ENCODE assay signal across 31 cellular contexts in the genomic region with DNA sequence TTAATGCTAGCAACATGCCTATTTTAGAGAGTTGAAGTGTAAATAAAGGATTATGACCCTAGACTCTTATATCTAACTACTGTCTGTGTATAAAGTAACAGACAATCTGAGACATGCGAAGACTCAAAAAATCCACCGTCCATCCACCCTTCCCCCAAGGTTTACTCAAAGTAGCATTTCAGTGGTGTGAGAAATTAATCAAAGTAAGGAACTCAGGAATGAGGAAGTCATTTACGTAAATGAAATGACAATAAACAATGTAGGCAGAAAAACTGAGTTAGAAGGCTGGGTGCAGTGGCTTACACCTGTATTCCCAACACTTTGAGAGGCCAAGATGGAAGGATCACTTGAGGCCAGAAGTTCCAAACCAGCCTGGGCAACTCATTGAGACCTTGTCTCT. TPM values are rescaled to one million over a fixed set of nuclear protein-coding genes. Genes with fewer than 3 reads are reported as not detected.
DNase-seq lines count a peak whose midpoint lies in the region; ATAC-seq, FAIRE-seq and TF ChIP-seq lines count a peak whose summit lies in the region.
"Had no signal": no experiment of that assay in that cellular context is flagged by ENCODE, and none has a peak within 500 bp of the region (broad histone marks: within the 10 kb centered on the region; RNA-seq: fewer than 3 reads in every experiment).

No MANE protein-coding gene starts in this region.

- H3K9me3 Mint-ChIP-seq in CD4-positive, CD25-positive, alpha-beta regulatory T cell, result peaks cover 0 to 17% (median 3%) of the 10 kb centered on the region in 7 donors
- no peaks in the 10 kb centered on the region for H3K9me3 Mint-ChIP-seq in central memory CD8-positive, alpha-beta T cell
- H3K9me3 Mint-ChIP-seq in neural progenitor cell, result peaks cover 2% of the 10 kb centered on the region
- H3K9me3 Mint-ChIP-seq in activated naive CD4-positive, alpha-beta T cell treated with anti-CD3 and anti-CD28 coated beads, Interleukin-2, amount 10 ng/mL, durations not matched to agents 7 days and 5 days, result no peaks in the 10 kb centered on the region
- H3K9me3 Mint-ChIP-seq: activated CD4-positive, alpha-beta memory T cell treated with anti-CD3 and anti-CD28 coated beads for 36 hours; activated T-helper 2 cell treated with anti-CD3 and anti-CD28 coated beads, Interferon-gamma antibody, Interleukin-2, Interleukin-4, amounts not matched to agents 10 μg/mL and 5 μg/mL and 100 μg/mL, durations not matched to agents 14 hours and 24 hours and 36 hours had no signal

- no peak overlapping the region for H3K27ac Mint-ChIP-seq in CD4-positive, CD25-positive, alpha-beta regulatory T cell
- H3K27ac Mint-ChIP-seq in central memory CD8-positive, alpha-beta T cell (ENCODE audit: low read depth), result no peak overlapping the region
- H3K27ac Mint-ChIP-seq in neural progenitor cell, result no peak overlapping the region
- no peak overlapping the region for H3K27ac Mint-ChIP-seq in activated naive CD4-positive, alpha-beta T cell treated with anti-CD3 and anti-CD28 coated beads, Interleukin-2, amount 10 ng/mL, durations not matched to agents 7 days and 5 days
- H3K27ac Mint-ChIP-seq: activated CD4-positive, alpha-beta memory T cell treated with anti-CD3 and anti-CD28 coated beads for 36 hours; activated naive CD8-positive, alpha-beta T cell treated with anti-CD3 and anti-CD28 coated beads, Interleukin-2, amount 50 U/mL, for 24 hours; activated T-helper 2 cell treated with anti-CD3 and anti-CD28 coated beads, Interferon-gamma antibody, Interleukin-2, Interleukin-4, amounts not matched to agents 10 μg/mL and 5 μg/mL and 100 μg/mL, durations not matched to agents 14 hours and 24 hours and 36 hours had no signal

- no peaks in the 10 kb centered on the region for H3K36me3 ChIP-seq in CD4-positive, CD25-positive, alpha-beta regulatory T cell (ENCODE audit: control insufficient read depth, insufficient read depth, low read length)
- H3K36me3 ChIP-seq in neural progenitor cell, result no peaks in the 10 kb centered on the region
- H3K36me3 ChIP-seq: esophagus squamous epithelium, HAP-1, upper lobe of left lung had no signal

- peaks cover 29% of the 10 kb centered on the region for H3F3A ChIP-seq in neural progenitor cell (ENCODE audit: low read depth)

- TF ChIP-seq POLR2A in GM12892 (IDR thresholded peaks at IDR 0.05; ENCODE audit: low read depth, low read length), result no peak

- DNase-seq in CD4-positive, CD25-positive, alpha-beta regulatory T cell, result no peak
- DNase-seq in GM12892 (ENCODE audit: insufficient read length), result no peak
- DNase-seq in central memory CD8-positive, alpha-beta T cell (ENCODE audit: low spot score in 2 of 2), result no peak
- no peak for DNase-seq in neural progenitor cell (ENCODE audit: low spot score)
- no peak for DNase-seq in NCI-H446 treated with DMSO at 0.1 percent for 48 hours (lab: John Stamatoyannopoulos, UW)
- DNase-seq in activated naive CD4-positive, alpha-beta T cell treated with anti-CD3 and anti-CD28 coated beads, Interleukin-2, amount 10 ng/mL, durations not matched to agents 7 days and 5 days, result no peak
- DNase-seq in mucosa of gallbladder (ENCODE audit: low spot score), result no peak
- DNase-seq: activated CD4-positive, alpha-beta memory T cell treated with anti-CD3 and anti-CD28 coated beads for 36 hours; activated CD4-positive, CD25-positive, alpha-beta regulatory T cell treated with anti-CD3 and anti-CD28 coated beads, Interleukin-2, amount 50 U/mL, for 72 hours; activated CD8-positive, alpha-beta memory T cell treated with anti-CD3 and anti-CD28 coated beads, Interleukin-2, amount 50 U/mL, for 4 hours; activated naive CD8-positive, alpha-beta T cell treated with anti-CD3 and anti-CD28 coated beads, Interleukin-2, amount 50 U/mL, for 24 hours; dermis blood vessel endothelial cell; EL; esophagus squamous epithelium; foreskin melanocyte; KG1; MM.1S; NCI-H1436; NCI-H2107; NCI-H446; stimulated activated CD4-positive, alpha-beta T cell treated with anti-CD3 and anti-CD28 coated beads, Interleukin-2, amount 100 ng/mL, for 24 hours; substantia nigra had no signal

- peaks cover 6% of the 10 kb centered on the region for H3K36me3 Mint-ChIP-seq in CD4-positive, CD25-positive, alpha-beta regulatory T cell
- H3K36me3 Mint-ChIP-seq in central memory CD8-positive, alpha-beta T cell (ENCODE audit: insufficient read depth), result peaks cover 2% of the 10 kb centered on the region
- no peaks in the 10 kb centered on the region for H3K36me3 Mint-ChIP-seq in neural progenitor cell
- peaks cover 1% of the 10 kb centered on the region for H3K36me3 Mint-ChIP-seq in activated naive CD4-positive, alpha-beta T cell treated with anti-CD3 and anti-CD28 coated beads, Interleukin-2, amount 10 ng/mL, durations not matched to agents 7 days and 5 days
- H3K36me3 Mint-ChIP-seq: activated CD4-positive, alpha-beta memory T cell treated with anti-CD3 and anti-CD28 coated beads for 36 hours had no signal

- peaks cover 17% of the 10 kb centered on the region for H3K4me1 ChIP-seq in CD4-positive, CD25-positive, alpha-beta regulatory T cell (ENCODE audit: control insufficient read depth, insufficient read depth, low read length, poor library complexity, severe bottlenecking)
- H3K4me1 ChIP-seq in neural progenitor cell, result peaks cover 18% of the 10 kb centered on the region
- H3K4me1 ChIP-seq: HAP-1, parathyroid adenoma had no signal

- H3K9ac ChIP-seq in neural progenitor cell, result no peak overlapping the region
- H3K9ac ChIP-seq: parathyroid adenoma had no signal

- TF ChIP-seq CTCF in neural progenitor cell (IDR thresholded peaks at IDR 0.05), result no peak

- ATAC-seq in CD4-positive, CD25-positive, alpha-beta regulatory T cell (ENCODE audit: low read depth in 2 of 2), result no peak
- ATAC-seq in central memory CD8-positive, alpha-beta T cell (replicated peaks; ENCODE audit: extremely low read depth, poor library complexity, severe bottlenecking), result no peak
- ATAC-seq: activated naive CD8-positive, alpha-beta T cell treated with anti-CD3 and anti-CD28 coated beads, Interleukin-2, amount 50 U/mL, for 24 hours had no signal

- no peak overlapping the region for H3K4me3 ChIP-seq in CD4-positive, CD25-positive, alpha-beta regulatory T cell (ENCODE audit: low read depth, low read length)
- H3K4me3 ChIP-seq in neural progenitor cell, result no peak overlapping the region
- H3K4me3 ChIP-seq: HAP-1, SK-N-MC, upper lobe of left lung had no signal

- H3K4me3 Mint-ChIP-seq in CD4-positive, CD25-positive, alpha-beta regulatory T cell, result peak overlapping the region in 3 of 4 donors; percentile 42 to 77 (median 76)
- H3K4me3 Mint-ChIP-seq in central memory CD8-positive, alpha-beta T cell, result peak overlapping the region; percentile 2
- H3K4me3 Mint-ChIP-seq in neural progenitor cell, result peak overlapping the region; percentile 28
- H3K4me3 Mint-ChIP-seq in activated naive CD4-positive, alpha-beta T cell treated with anti-CD3 and anti-CD28 coated beads, Interleukin-2, amount 10 ng/mL, durations not matched to agents 7 days and 5 days, result no peak overlapping the region
- H3K4me3 Mint-ChIP-seq: activated CD4-positive, alpha-beta memory T cell treated with anti-CD3 and anti-CD28 coated beads for 36 hours; activated naive CD8-positive, alpha-beta T cell treated with anti-CD3 and anti-CD28 coated beads, Interleukin-2, amount 50 U/mL, for 24 hours had no signal

- H2AFZ ChIP-seq in neural progenitor cell (replicated peaks), result no peak overlapping the region
- H2AFZ ChIP-seq: parathyroid adenoma had no signal

- FAIRE-seq in GM12892 (lab: Jason Lieb, UNC), result peak; percentile 74
- FAIRE-seq: TTC549 had no signal

- no peak overlapping the region for H3K27ac ChIP-seq in CD4-positive, CD25-positive, alpha-beta regulatory T cell (ENCODE audit: insufficient read depth, low read length, poor library complexity, severe bottlenecking)
- no peak overlapping the region for H3K27ac ChIP-seq in neural progenitor cell
- H3K27ac ChIP-seq: C4-2B, esophagus squamous epithelium, parathyroid adenoma, SK-N-MC, upper lobe of left lung had no signal

- H3K79me2 ChIP-seq in neural progenitor cell (ENCODE audit: low read depth), result no peaks in the 10 kb centered on the region
- H3K79me2 ChIP-seq: parathyroid adenoma had no signal

- peaks cover 69% of the 10 kb centered on the region for H3K27me3 Mint-ChIP-seq in CD4-positive, CD25-positive, alpha-beta regulatory T cell
- H3K27me3 Mint-ChIP-seq in central memory CD8-positive, alpha-beta T cell, result peaks cover 57% of the 10 kb centered on the region
- peaks cover 55% of the 10 kb centered on the region for H3K27me3 Mint-ChIP-seq in neural progenitor cell (ENCODE audit: insufficient read depth, low read depth)
- peaks cover 82% of the 10 kb centered on the region for H3K27me3 Mint-ChIP-seq in activated naive CD4-positive, alpha-beta T cell treated with anti-CD3 and anti-CD28 coated beads, Interleukin-2, amount 10 ng/mL, durations not matched to agents 7 days and 5 days

- H3K9me3 ChIP-seq in CD4-positive, CD25-positive, alpha-beta regulatory T cell (ENCODE audit: control insufficient read depth in 2 of 2, low read length in 2 of 2), result peaks cover 5 to 14% of the 10 kb centered on the region in 2 experiments
- H3K9me3 ChIP-seq in neural progenitor cell (ENCODE audit: low read depth), result no peaks in the 10 kb centered on the region
- H3K9me3 ChIP-seq: esophagus squamous epithelium, HAP-1, upper lobe of left lung had no signal

- H3K27me3 ChIP-seq in CD4-positive, CD25-positive, alpha-beta regulatory T cell (ENCODE audit: control insufficient read depth, insufficient read depth, low read length), result peaks cover 27% of the 10 kb centered on the region
- peaks cover 75% of the 10 kb centered on the region for H3K27me3 ChIP-seq in neural progenitor cell

- H3K4me2 ChIP-seq in neural progenitor cell, result no peak overlapping the region

- peaks cover 14% of the 10 kb centered on the region for H4K20me1 ChIP-seq in neural progenitor cell (ENCODE audit: low read depth)

- CTCF ChIA-PET in activated naive CD4-positive, alpha-beta T cell treated with anti-CD3 and anti-CD28 coated beads, Interleukin-2, amount 10 ng/mL, durations not matched to agents 7 days and 5 days (lab: Charles Lee), result no interaction called here

- peaks cover 0 to 16% (median 10%) of the 10 kb centered on the region in 4 donors for H3K4me1 Mint-ChIP-seq in CD4-positive, CD25-positive, alpha-beta regulatory T cell
- H3K4me1 Mint-ChIP-seq in central memory CD8-positive, alpha-beta T cell, result peaks cover 6% of the 10 kb centered on the region
- peaks cover 8% of the 10 kb centered on the region for H3K4me1 Mint-ChIP-seq in neural progenitor cell
- H3K4me1 Mint-ChIP-seq in activated naive CD4-positive, alpha-beta T cell treated with anti-CD3 and anti-CD28 coated beads, Interleukin-2, amount 10 ng/mL, durations not matched to agents 7 days and 5 days, result peaks cover 13% of the 10 kb centered on the region

RNA-seq across cellular contexts. Expression of gene NTN1, which starts 19.8 kb away (rescaled TPM):
- total RNA-seq in CD4-positive, CD25-positive, alpha-beta regulatory T cell, result not detected
- polyA plus RNA-seq in CD4-positive, CD25-positive, alpha-beta regulatory T cell, result under 1 TPM in 1 of 4 donors, not detected in 3; 0.03 TPM
- polyA plus RNA-seq in GM12892 (2012; ENCODE audit: missing spikeins), result 0.40 TPM
- total RNA-seq in neural progenitor cell (ENCODE audit: low replicate concordance) (0.45 and 2.4 TPM in 2 replicates), mucosa of gallbladder (33.1 TPM)
- total RNA-seq: HT1080; T-helper 1 cell treated with Interleukin-12 subunit alpha and Interleukin-12 subunit beta and Interleukin-4 antibody, amounts not matched to agents 30 ng/mL and 1 ng/mL, for 36 hours had no signal

RNA-seq across cellular contexts. Expression of gene PIK3R5, which starts 36.0 kb away (rescaled TPM):
- 275 TPM for total RNA-seq in CD4-positive, CD25-positive, alpha-beta regulatory T cell
- polyA plus RNA-seq in CD4-positive, CD25-positive, alpha-beta regulatory T cell, result 10 to 100 TPM; 34.8 to 40.1 (median 36.9) TPM
- 45.2 TPM for polyA plus RNA-seq in GM12892 (2012; ENCODE audit: missing spikeins)
- total RNA-seq in neural progenitor cell (ENCODE audit: low replicate concordance) (0.90 and 0.99 TPM in 2 replicates), mucosa of gallbladder (17.1 TPM)
- total RNA-seq: dermis blood vessel endothelial cell, HT1080 had no signal

Comparison
In these comparisons a context has a peak if more than half of its experiments do, and no peak if none do; other contexts are left out.
1. RNA of gene PIK3R5, which starts 36.0 kb away (total RNA-seq): 275 TPM in CD4-positive, CD25-positive, alpha-beta regulatory T cell (single experiment); 17.1 TPM in mucosa of gallbladder (single experiment) and 0.90 to 0.99 TPM in neural progenitor cell; every median in the first group is over 10 times any median in the second.